Comparison of ENCODE assay signal across 14 cellular contexts in the genomic region with DNA sequence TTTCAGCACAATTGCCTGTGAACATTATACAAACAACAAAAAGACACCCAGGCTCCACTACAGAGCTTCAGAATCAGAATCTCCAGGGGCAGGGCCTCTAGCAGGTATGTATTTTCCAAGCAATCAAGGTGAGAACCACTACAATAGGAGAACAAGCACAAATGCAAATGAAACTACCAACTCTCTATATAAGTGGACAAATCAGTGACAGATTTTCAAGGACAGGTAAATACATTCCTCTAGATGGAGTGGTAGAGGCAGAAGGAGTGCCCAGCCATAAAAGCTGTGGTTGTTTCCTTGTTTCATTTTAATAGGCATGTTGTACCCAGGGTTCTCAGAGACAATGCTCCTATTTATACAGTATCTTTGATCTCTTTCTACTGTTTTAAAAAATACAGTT. TPM values are rescaled to one million over a fixed set of nuclear protein-coding genes. Genes with fewer than 3 reads are reported as not detected.
DNase-seq lines count a peak whose midpoint lies in the region; ATAC-seq, FAIRE-seq and TF ChIP-seq lines count a peak whose summit lies in the region.
"Had no signal": no experiment of that assay in that cellular context is flagged by ENCODE, and none has a peak within 500 bp of the region (broad histone marks: within the 10 kb centered on the region; RNA-seq: fewer than 3 reads in every experiment).

No MANE protein-coding gene starts in this region.

- H3K4me1 ChIP-seq in Loucy (ENCODE audit: insufficient read depth, low read length, poor library complexity, severe bottlenecking): no peaks in the 10 kb centered on the region
- no peaks in the 10 kb centered on the region for H3K4me1 ChIP-seq in CD8-positive, alpha-beta T cell (ENCODE audit: insufficient read depth, low read length)

- no peak overlapping the region for H3K27ac ChIP-seq in CD8-positive, alpha-beta T cell (ENCODE audit: low read depth, low read length)
- H3K27ac ChIP-seq: thoracic aorta had no signal

- no peaks in the 10 kb centered on the region for H3K9me3 Mint-ChIP-seq in CD8-positive, alpha-beta T cell
- H3K9me3 Mint-ChIP-seq: activated T-cell treated with anti-CD3 and anti-CD28 coated beads, Interleukin-2, amount 50 U/mL, for 24 hours; neural crest cell had no signal

- H3K4me3 ChIP-seq in Loucy (ENCODE audit: low read length, poor library complexity, severe bottlenecking): no peak overlapping the region
- no peak overlapping the region for H3K4me3 ChIP-seq in bronchial epithelial cell (ENCODE audit: low read depth, low read length)
- H3K4me3 ChIP-seq in CD8-positive, alpha-beta T cell (ENCODE audit: low read depth, low read length): no peak overlapping the region
- H3K4me3 ChIP-seq: thoracic aorta had no signal

- H3K9ac ChIP-seq in Loucy (ENCODE audit: low read depth, low read length, poor library complexity, severe bottlenecking): no peak overlapping the region

- H3F3A ChIP-seq in Loucy (ENCODE audit: low read depth): no peaks in the 10 kb centered on the region

- POLR2A ChIA-PET in CD8-positive, alpha-beta T cell (lab: Charles Lee): no interaction called here

- H3K9me3 ChIP-seq in Loucy (ENCODE audit: insufficient read depth, low read depth, low read length): no peaks in the 10 kb centered on the region
- no peaks in the 10 kb centered on the region for H3K9me3 ChIP-seq in CD8-positive, alpha-beta T cell (ENCODE audit: low read length)
- H3K9me3 ChIP-seq: thoracic aorta had no signal

- H3K27me3 Mint-ChIP-seq in CD8-positive, alpha-beta T cell (ENCODE audit: low read depth): no peaks in the 10 kb centered on the region
- H3K27me3 Mint-ChIP-seq: activated T-cell treated with anti-CD3 and anti-CD28 coated beads, Interleukin-2, amount 50 U/mL, for 24 hours had no signal

- CTCF ChIA-PET in CD8-positive, alpha-beta T cell (lab: Charles Lee): no interaction called here

- no peak for FAIRE-seq in bronchial epithelial cell (lab: Jason Lieb, UNC)

- no peak overlapping the region for H3K4me2 ChIP-seq in Loucy (ENCODE audit: low read depth, low read length, poor library complexity, severe bottlenecking)

- peaks cover 4% of the 10 kb centered on the region for H4K20me1 ChIP-seq in Loucy (ENCODE audit: insufficient read depth, low read length, poor library complexity, severe bottlenecking)

- H3K9me2 ChIP-seq in Loucy (replicated peaks; ENCODE audit: low read depth, low read length): no peaks in the 10 kb centered on the region

- H2AFZ ChIP-seq in Loucy (ENCODE audit: low read length): no peak overlapping the region

- intact Hi-C loops in CD8-positive, alpha-beta T cell (cut with DNase I, micrococcal nuclease): no loop called here

- peaks cover 10% of the 10 kb centered on the region; the same call in 1 of the 2 replicates for H3K79me2 ChIP-seq in Loucy (ENCODE audit: insufficient read depth, low read length)

- H3K4me1 Mint-ChIP-seq in CD8-positive, alpha-beta T cell (ENCODE audit: low read depth): peaks cover 2% of the 10 kb centered on the region

- ATAC-seq in GM21360 (IDR thresholded peaks at IDR 0.05; ENCODE audit: unreplicated experiment): no peak
- no peak for ATAC-seq in CD8-positive, alpha-beta T cell

- no peak overlapping the region for H3K27ac Mint-ChIP-seq in CD8-positive, alpha-beta T cell
- H3K27ac Mint-ChIP-seq: activated T-cell treated with anti-CD3 and anti-CD28 coated beads, Interleukin-2, amount 50 U/mL, for 24 hours had no signal

- H3K36me3 ChIP-seq in Loucy (ENCODE audit: insufficient read depth, low read length) (peaks cover 63% of the 10 kb centered on the region), bronchial epithelial cell (ENCODE audit: control insufficient read depth, insufficient read depth, low read length) (peaks cover 8% of the 10 kb centered on the region)
- peaks cover 5% of the 10 kb centered on the region for H3K36me3 ChIP-seq in CD8-positive, alpha-beta T cell (ENCODE audit: insufficient read depth, low read length)

- peaks cover 58% of the 10 kb centered on the region for H3K36me3 Mint-ChIP-seq in CD8-positive, alpha-beta T cell

- H3K27me3 ChIP-seq in Loucy (ENCODE audit: insufficient read depth, low read length, poor library complexity, severe bottlenecking) (no peaks in the 10 kb centered on the region), bronchial epithelial cell (ENCODE audit: control insufficient read depth, insufficient read depth, low read length) (no peaks in the 10 kb centered on the region)
- no peaks in the 10 kb centered on the region for H3K27me3 ChIP-seq in CD8-positive, alpha-beta T cell (ENCODE audit: insufficient read depth, low read length)

- peak; percentile 47 for DNase-seq in Caki2 (ENCODE audit: low read depth)
- no peak for DNase-seq in bronchial epithelial cell (ENCODE audit: low read depth)
- peak; percentile 37 for DNase-seq in medulla oblongata (ENCODE audit: extremely low spot score)
- no peak for DNase-seq in central memory CD4-positive, alpha-beta T cell
- no peak for DNase-seq in HPDE6-E6E7 (ENCODE audit: extremely low spot score)
- no peak for DNase-seq in CD8-positive, alpha-beta T cell
- DNase-seq: activated T-cell treated with anti-CD3 and anti-CD28 coated beads, Interleukin-2, amount 50 U/mL, for 24 hours; DMS 273 treated with DMSO at 0.1 percent for 48 hours; hypothalamus; T-helper 2 cell had no signal

- in situ Hi-C loops in Caki2 (cut with HindIII; ENCODE audit: low pct_unique_long_range_greater_than_20kb, low sequenced_read_pairs): no loop called here

- no peak overlapping the region for H3K4me3 Mint-ChIP-seq in CD8-positive, alpha-beta T cell
- H3K4me3 Mint-ChIP-seq: activated T-cell treated with anti-CD3 and anti-CD28 coated beads, Interleukin-2, amount 50 U/mL, for 24 hours; neural crest cell had no signal

- TF ChIP-seq CTCF in Loucy (conservative IDR thresholded peaks at IDR 0.05; ENCODE audit: low read length) (peak; percentile 51), bronchial epithelial cell (IDR thresholded peaks at IDR 0.05; ENCODE audit: insufficient read depth, low read length, severe bottlenecking) (peak; percentile 15)
- TF ChIP-seq CTCF in CD8-positive, alpha-beta T cell (IDR thresholded peaks at IDR 0.05): no peak

RNA-seq across cellular contexts. Expression of gene CCDC17, which starts 20.1 kb away (rescaled TPM):
- total RNA-seq in Caki2 (2014; rRNA removed; shearing (Covaris generic); ENCODE audit: low replicate concordance): 0.10 TPM in 1 of 2 replicates, not detected in the other
- 0.79 and 1.7 TPM in 2 replicates for total RNA-seq in bronchial epithelial cell
- total RNA-seq in CD8-positive, alpha-beta T cell: 1 to 10 TPM; 3.8 to 4.5 TPM

RNA-seq across cellular contexts. Expression of gene GPBP1L1, which starts 42.4 kb away (rescaled TPM):
- 59.0 and 90.2 TPM in 2 replicates for total RNA-seq in Caki2 (2014; rRNA removed; shearing (Covaris generic); ENCODE audit: low replicate concordance)
- total RNA-seq in bronchial epithelial cell: 140 and 147 TPM in 2 replicates
- total RNA-seq in CD8-positive, alpha-beta T cell: 100 to 1,000 TPM; 125 to 128 TPM

RNA-seq across cellular contexts. Expression of gene TMEM69, which starts 44.0 kb away (rescaled TPM):
- total RNA-seq in Caki2 (2014; rRNA removed; shearing (Covaris generic); ENCODE audit: low replicate concordance): 21.6 and 71.6 TPM in 2 replicates
- total RNA-seq in bronchial epithelial cell: 8.2 and 10.1 TPM in 2 replicates
- total RNA-seq in CD8-positive, alpha-beta T cell: 1 to 10 TPM; 5.1 to 8.2 TPM

Comparison
In these comparisons a context has a peak if more than half of its experiments do, and no peak if none do; other contexts are left out.
1. DNase-seq: peak in Caki2 (single experiment) and medulla oblongata (single experiment); none in bronchial epithelial cell (single experiment), central memory CD4-positive, alpha-beta T cell (single experiment), HPDE6-E6E7 (single experiment) and CD8-positive, alpha-beta T cell (0 of 7).